In genomic region chr1:156104065-156104810, GRCh38 we compare ENCODE assay signal across 8 cellular contexts. TPM values are rescaled to one million over a fixed set of nuclear protein-coding genes. Genes with fewer than 3 reads are reported as not detected.
DNase-seq lines count a peak whose midpoint lies in the region; ATAC-seq, FAIRE-seq and TF ChIP-seq lines count a peak whose summit lies in the region.

No MANE protein-coding gene starts in this region.

- H2AFZ ChIP-seq in OCI-LY3 (ENCODE audit: low read depth, low read length) (no peak overlapping the region), K562 (ENCODE audit: low read depth, low read length) (peak overlapping the region; percentile 2)

- FAIRE-seq in G401.6 (lab: Jason Lieb, UNC) (peak; percentile 75), K562 (lab: Jason Lieb, UNC) (peak; percentile 49)

- WGBS in K562 (ENCODE audit: insufficient coverage, low coverage, missing lambda C conversion rate), result 63% methylated on average over 13 of the region's 15 CpGs
- WGBS in spleen, 5 donors, result 41 to 47% (median 42%) methylated on average over 9 to 15 of the region's 15 CpGs

- H3K4me1 ChIP-seq in OCI-LY3 (ENCODE audit: low read length), result peaks cover 36% of the 10 kb centered on the region
- H3K4me1 ChIP-seq in K562 (replicated peaks in 1 of 2; ENCODE audit: control insufficient read depth in 2 of 2, insufficient read depth in 2 of 2, low read length in 2 of 2), result peaks cover 33 to 55% of the 10 kb centered on the region in 2 experiments
- H3K4me1 ChIP-seq in iPS-18a (ENCODE audit: control insufficient read depth, low read depth, low read length), result peaks cover 41% of the 10 kb centered on the region
- peaks cover 23 to 72% (median 54%) of the 10 kb centered on the region in 6 donors for H3K4me1 ChIP-seq in spleen

- no peak overlapping the region for H3K9ac ChIP-seq in OCI-LY3 (ENCODE audit: low read length)
- peak overlapping the region; percentile 90 to 92; a peak in 3 of 4 replicates for H3K9ac ChIP-seq in K562 (ENCODE audit: insufficient read depth in 1 of 2, low read depth in 2 of 2, low read length in 2 of 2)
- no peak overlapping the region for H3K9ac ChIP-seq in iPS-18a (ENCODE audit: low read length)

- H3K4me3 ChIP-seq in OCI-LY3 (ENCODE audit: low read length) (no peak overlapping the region), K562 (no peak overlapping the region), iPS-18a (ENCODE audit: low read length) (no peak overlapping the region), spleen (no peak overlapping the region)

- no peak for TF ChIP-seq EP300 in K562 (IDR thresholded peaks at IDR 0.05; ENCODE audit: low read length)

- H4K20me1 ChIP-seq in OCI-LY3 (ENCODE audit: insufficient read depth, low read length), result no peaks in the 10 kb centered on the region
- no peaks in the 10 kb centered on the region for H4K20me1 ChIP-seq in K562 (replicated peaks; ENCODE audit: control insufficient read depth, insufficient read depth, low read length)

- no peak overlapping the region for H3K27ac ChIP-seq in OCI-LY3 (ENCODE audit: low read length)
- peak overlapping the region; percentile 97; the same call in 1 of the 3 replicates for H3K27ac ChIP-seq in K562 (ENCODE audit: extremely low read depth, low read depth, low read length)
- peak overlapping the region; percentile 9 for H3K27ac ChIP-seq in iPS-18a (ENCODE audit: low read length)
- H3K27ac ChIP-seq in spleen, result peak overlapping the region in 6 of 8 donors; percentile 23 to 85 (median 84)

- TF ChIP-seq RAD21 in K562 (CRISPR knock-in tag; conservative IDR thresholded peaks at IDR 0.05 in 1 of 2, IDR thresholded peaks at IDR 0.05 in 1 of 2), result no peak

- peaks cover 13% of the 10 kb centered on the region for H3K27me3 ChIP-seq in OCI-LY3 (ENCODE audit: low read depth, low read length)
- H3K27me3 ChIP-seq in K562 (ENCODE audit: control insufficient read depth in 2 of 2, insufficient read depth in 2 of 2, low read length in 2 of 2), result no peaks in the 10 kb centered on the region
- no peaks in the 10 kb centered on the region for H3K27me3 ChIP-seq in iPS-18a (ENCODE audit: control insufficient read depth, insufficient read depth, low read length)
- peaks cover 0 to 19% (median 0%) of the 10 kb centered on the region in 7 donors for H3K27me3 ChIP-seq in spleen (replicated peaks in 1 of 7)

- no peak for ATAC-seq in K562
- no peak for ATAC-seq in GM19035 (IDR thresholded peaks at IDR 0.05; ENCODE audit: unreplicated experiment)

- H3K9me3 ChIP-seq in OCI-LY3 (ENCODE audit: insufficient read depth, low read length) (no peaks in the 10 kb centered on the region), K562 (replicated peaks; ENCODE audit: control insufficient read depth, insufficient read depth, low read depth, low read length) (no peaks in the 10 kb centered on the region), iPS-18a (ENCODE audit: control insufficient read depth, low read depth, low read length) (no peaks in the 10 kb centered on the region), spleen (no peaks in the 10 kb centered on the region)

- TF ChIP-seq POLR2A in K562 (conservative IDR thresholded peaks at IDR 0.05) (no peak), spleen (IDR thresholded peaks at IDR 0.05) (no peak)

- H3K36me3 ChIP-seq in OCI-LY3 (replicated peaks; ENCODE audit: low read depth, low read length), result no peaks in the 10 kb centered on the region
- no peaks in the 10 kb centered on the region for H3K36me3 ChIP-seq in K562 (ENCODE audit: control insufficient read depth, insufficient read depth, low read length)
- H3K36me3 ChIP-seq in iPS-18a (ENCODE audit: control insufficient read depth, low read depth, low read length), result no peaks in the 10 kb centered on the region
- H3K36me3 ChIP-seq in spleen, result no peaks in the 10 kb centered on the region

- intact Hi-C loops in K562 (cut with micrococcal nuclease), result no loop called here
- intact Hi-C loops in spleen (cut with DNase I; ENCODE audit: low total_unique reads), result no loop called here

- peak overlapping the region; percentile 13; the same call in 1 of the 2 replicates for H3K4me2 ChIP-seq in OCI-LY3 (ENCODE audit: low read length)
- H3K4me2 ChIP-seq in K562 (ENCODE audit: insufficient read depth, low read length), result peak overlapping the region; percentile 94; the same call in 1 of the 2 replicates

- H3K9me1 ChIP-seq in K562 (ENCODE audit: control insufficient read depth, insufficient read depth, low read length), result peaks cover 7% of the 10 kb centered on the region

- DNase-seq in A172 (ENCODE audit: low spot score) (peak; percentile 75), K562 (ENCODE audit: extremely low read depth in 1 of 4, low spot score in 3 of 4) (peak in 1 of 4 experiments; percentile 41), spleen (no peak)
- DNase-seq in NK-92 treated with Interleukin-12 subunit alpha and Interleukin-12 subunit beta, amount 100 ng/mL, for 24 hours (lab: John Stamatoyannopoulos, UW), result no peak

- no TSS peak for BruUV-seq in K562 (replicated peaks; lab: Mats Ljungman, UMichigan)

- CTCF ChIA-PET in K562 (lab: Yijun Ruan, JAX; ENCODE audit: low intra/inter-chr PET ratio), result interaction anchor here (0.6 kb wide), 1 partner anchor 121 kb away, joined by 3 read pairs; no protein-coding TSS in a partner anchor

- H3K79me2 ChIP-seq in OCI-LY3 (ENCODE audit: low read length), result no peaks in the 10 kb centered on the region
- peaks cover 4% of the 10 kb centered on the region; the same call in 1 of the 3 replicates for H3K79me2 ChIP-seq in K562 (ENCODE audit: control insufficient read depth, insufficient read depth, low read length)

- POLR2A ChIA-PET in K562 (lab: Yijun Ruan, JAX), result interaction anchor here (0.6 to 12.5 kb wide), 5 partner anchors 13 to 142 kb away, joined by 3 to 164 read pairs (median 4); partner anchors contain the start of genes LMNA and PMF1

- in situ Hi-C loops in K562 (cut with MboI), result no loop called here

- TF ChIP-seq CTCF in OCI-LY3 (IDR thresholded peaks at IDR 0.05; ENCODE audit: low read depth, low read length) (no peak), K562 (IDR thresholded peaks at IDR 0.05 in 2 of 3, conservative IDR thresholded peaks at IDR 0.05 in 1 of 3; ENCODE audit: insufficient read depth in 2 of 3, low read depth in 1 of 3, low read length in 3 of 3) (no peak), spleen (IDR thresholded peaks at IDR 0.05 in 8 of 11, conservative IDR thresholded peaks at IDR 0.05 in 3 of 11) (no peak)

RNA-seq across cellular contexts. Expression of gene LMNA, which starts 10.3 kb away (rescaled TPM):
- total RNA-seq in A172 (2014; rRNA removed; shearing (Covaris generic)), result 1,695 and 2,065 TPM in 2 replicates
- 84.8 and 209 TPM in 2 replicates for total RNA-seq in K562 (2011; cell fraction: chromatin; rRNA removed; ENCODE audit: low replicate concordance)
- 154 and 172 TPM in 2 replicates for total RNA-seq in K562 (2011; cell fraction: nucleolus; rRNA removed)
- 95.4 and 117 TPM in 2 replicates for total RNA-seq in K562 (2011; cell fraction: nucleoplasm; rRNA removed)
- total RNA-seq in K562 (2014; rRNA removed) (250 and 267 TPM in 2 replicates), K562 (2014; rRNA removed; fragmentation: Illumina TruSeq; extraction: Trizol) (41.3 and 44.0 TPM in 2 replicates), K562 (2015; rRNA removed; fragmentation: Illumina TruSeq; extraction: Trizol) (89.1 and 97.7 TPM in 2 replicates), K562 (2021) (347 and 354 TPM in 2 replicates), spleen (100 to 1,000 TPM in 6 of 7 donors, 10 to 100 TPM in 1; 95.1 to 279 (median 124) TPM)
- polyA plus RNA-seq in K562 (2011; rRNA removed) (88.2 and 129 TPM in 2 replicates), K562 (2014; fragmentation: Illumina TruSeq; extraction: Trizol) (77.1 and 104 TPM in 2 replicates), K562 (2014; fragmentation: Nextera tagmentation; extraction: Ambion mirVana) (1 to 10 TPM in 1 of 2 experiments, under 1 TPM in 1; 1.00 to 4.5 TPM), K562 (2014; rRNA removed) (123 and 166 TPM in 2 replicates), spleen (10 to 100 TPM; 33.9 to 61.1 (median 39.4) TPM)
- 116 and 274 TPM in 2 replicates for polyA plus RNA-seq in K562 (2011; cell fraction: cytosol; rRNA removed)
- polyA plus RNA-seq in K562 (2011; cell fraction: nucleus; rRNA removed), result 154 and 164 TPM in 2 replicates
- polyA plus RNA-seq in K562 (2012), result 193 TPM in 2 replicates
- polyA minus RNA-seq in K562 (2011; rRNA and poly(A)+ RNA removed), result 104 and 109 TPM in 2 replicates
- 151 and 176 TPM in 2 replicates for polyA minus RNA-seq in K562 (2011; cell fraction: cytosol; rRNA and poly(A)+ RNA removed)
- polyA minus RNA-seq in K562 (2011; cell fraction: nucleus; rRNA and poly(A)+ RNA removed), result 47.4 and 69.6 TPM in 2 replicates

RNA-seq across cellular contexts. Expression of gene MEX3A, which starts 22.0 kb away (rescaled TPM):
- 11.2 and 12.5 TPM in 2 replicates for total RNA-seq in A172 (2014; rRNA removed; shearing (Covaris generic))
- 4.5 and 10.4 TPM in 2 replicates for total RNA-seq in K562 (2011; cell fraction: chromatin; rRNA removed; ENCODE audit: low replicate concordance)
- total RNA-seq in K562 (2011; cell fraction: nucleolus; rRNA removed), result 5.4 and 5.8 TPM in 2 replicates
- total RNA-seq in K562 (2011; cell fraction: nucleoplasm; rRNA removed), result 5.7 and 7.9 TPM in 2 replicates
- total RNA-seq in K562 (2014; rRNA removed), result 7.3 and 8.0 TPM in 2 replicates
- 4.2 and 4.4 TPM in 2 replicates for total RNA-seq in K562 (2014; rRNA removed; fragmentation: Illumina TruSeq; extraction: Trizol)
- 4.7 and 5.1 TPM in 2 replicates for total RNA-seq in K562 (2015; rRNA removed; fragmentation: Illumina TruSeq; extraction: Trizol)
- total RNA-seq in K562 (2021), result 13.7 and 14.5 TPM in 2 replicates
- 5.2 and 9.0 TPM in 2 replicates for polyA plus RNA-seq in K562 (2011; rRNA removed)
- polyA plus RNA-seq in K562 (2011; cell fraction: cytosol; rRNA removed), result 11.1 and 12.3 TPM in 2 replicates
- 14.4 and 17.6 TPM in 2 replicates for polyA plus RNA-seq in K562 (2011; cell fraction: nucleus; rRNA removed)
- polyA plus RNA-seq in K562 (2012), result 3.8 and 8.5 TPM in 2 replicates
- 9.2 and 10.1 TPM in 2 replicates for polyA plus RNA-seq in K562 (2014; fragmentation: Illumina TruSeq; extraction: Trizol)
- polyA plus RNA-seq in K562 (2014; fragmentation: Nextera tagmentation; extraction: Ambion mirVana), result under 1 TPM; 0.36 to 0.37 TPM
- polyA plus RNA-seq in K562 (2014; rRNA removed), result 8.7 and 11.0 TPM in 2 replicates
- polyA minus RNA-seq in K562 (2011; rRNA and poly(A)+ RNA removed), result 5.8 and 6.9 TPM in 2 replicates
- 10.8 and 15.0 TPM in 2 replicates for polyA minus RNA-seq in K562 (2011; cell fraction: cytosol; rRNA and poly(A)+ RNA removed)
- 2.6 and 5.0 TPM in 2 replicates for polyA minus RNA-seq in K562 (2011; cell fraction: nucleus; rRNA and poly(A)+ RNA removed)
- total RNA-seq in spleen, result under 1 TPM; 0.26 to 0.76 (median 0.38) TPM
- polyA plus RNA-seq in spleen, result under 1 TPM; 0.11 to 0.17 (median 0.16) TPM

RNA-seq across cellular contexts. Expression of gene RAB25, which starts 43.3 kb away (rescaled TPM):
- 0.12 TPM in 1 of 2 replicates, not detected in the other for total RNA-seq in A172 (2014; rRNA removed; shearing (Covaris generic))
- not detected in 2 replicates for total RNA-seq in K562 (2011; cell fraction: chromatin; rRNA removed; ENCODE audit: low replicate concordance)
- not detected in 2 replicates for total RNA-seq in K562 (2011; cell fraction: nucleolus; rRNA removed)
- not detected in 2 replicates for total RNA-seq in K562 (2011; cell fraction: nucleoplasm; rRNA removed)
- total RNA-seq in K562 (2014; rRNA removed) (not detected in 2 replicates), K562 (2014; rRNA removed; fragmentation: Illumina TruSeq; extraction: Trizol) (not detected in 2 replicates), K562 (2015; rRNA removed; fragmentation: Illumina TruSeq; extraction: Trizol) (not detected in 2 replicates), K562 (2021) (0.27 and 0.49 TPM in 2 replicates), spleen (under 1 TPM in 2 of 7 donors, not detected in 5; 0.50 to 0.70 TPM)
- polyA plus RNA-seq in K562 (2011; rRNA removed) (0.10 and 0.68 TPM in 2 replicates), K562 (2014; fragmentation: Illumina TruSeq; extraction: Trizol) (not detected in 2 replicates), K562 (2014; fragmentation: Nextera tagmentation; extraction: Ambion mirVana) (under 1 TPM in 1 of 2 experiments, not detected in 1; 0.13 TPM), K562 (2014; rRNA removed) (0.45 TPM in 1 of 2 replicates, not detected in the other), spleen (under 1 TPM; 0.28 to 0.61 (median 0.45) TPM)
- polyA plus RNA-seq in K562 (2011; cell fraction: cytosol; rRNA removed), result 0.30 and 0.37 TPM in 2 replicates
- 0.24 TPM in 1 of 2 replicates, not detected in the other for polyA plus RNA-seq in K562 (2011; cell fraction: nucleus; rRNA removed)
- polyA plus RNA-seq in K562 (2012), result 0.18 and 0.36 TPM in 2 replicates
- 0.75 TPM in 1 of 2 replicates, not detected in the other for polyA minus RNA-seq in K562 (2011; rRNA and poly(A)+ RNA removed)
- polyA minus RNA-seq in K562 (2011; cell fraction: cytosol; rRNA and poly(A)+ RNA removed), result not detected in 2 replicates
- polyA minus RNA-seq in K562 (2011; cell fraction: nucleus; rRNA and poly(A)+ RNA removed), result not detected in 2 replicates

RNA-seq across cellular contexts. Expression of gene SEMA4A, which starts 49.1 kb away (rescaled TPM):
- total RNA-seq in A172 (2014; rRNA removed; shearing (Covaris generic)), result 0.31 TPM in 1 of 2 replicates, not detected in the other
- total RNA-seq in K562 (2011; cell fraction: chromatin; rRNA removed; ENCODE audit: low replicate concordance), result 2.6 and 4.3 TPM in 2 replicates
- 3.5 and 4.1 TPM in 2 replicates for total RNA-seq in K562 (2011; cell fraction: nucleolus; rRNA removed)
- 3.1 and 4.4 TPM in 2 replicates for total RNA-seq in K562 (2011; cell fraction: nucleoplasm; rRNA removed)
- 0.45 and 0.49 TPM in 2 replicates for total RNA-seq in K562 (2014; rRNA removed)
- total RNA-seq in K562 (2014; rRNA removed; fragmentation: Illumina TruSeq; extraction: Trizol), result 0.38 and 0.40 TPM in 2 replicates
- total RNA-seq in K562 (2015; rRNA removed; fragmentation: Illumina TruSeq; extraction: Trizol), result 0.40 and 0.72 TPM in 2 replicates
- total RNA-seq in K562 (2021), result 1.4 and 1.9 TPM in 2 replicates
- 1.7 and 3.2 TPM in 2 replicates for polyA plus RNA-seq in K562 (2011; rRNA removed)
- polyA plus RNA-seq in K562 (2011; cell fraction: cytosol; rRNA removed), result 2.0 and 2.8 TPM in 2 replicates
- 15.5 and 18.8 TPM in 2 replicates for polyA plus RNA-seq in K562 (2011; cell fraction: nucleus; rRNA removed)
- polyA plus RNA-seq in K562 (2012), result 0.77 and 2.6 TPM in 2 replicates
- polyA plus RNA-seq in K562 (2014; fragmentation: Illumina TruSeq; extraction: Trizol), result 0.79 and 1.1 TPM in 2 replicates
- polyA plus RNA-seq in K562 (2014; fragmentation: Nextera tagmentation; extraction: Ambion mirVana), result under 1 TPM; 0.04 to 0.06 TPM
- 1.0 and 1.5 TPM in 2 replicates for polyA plus RNA-seq in K562 (2014; rRNA removed)
- 0.53 and 0.96 TPM in 2 replicates for polyA minus RNA-seq in K562 (2011; rRNA and poly(A)+ RNA removed)
- polyA minus RNA-seq in K562 (2011; cell fraction: cytosol; rRNA and poly(A)+ RNA removed), result 1.7 and 2.1 TPM in 2 replicates
- polyA minus RNA-seq in K562 (2011; cell fraction: nucleus; rRNA and poly(A)+ RNA removed), result 1.3 and 2.0 TPM in 2 replicates
- 10 to 100 TPM; 21.1 to 65.9 (median 37.7) TPM for total RNA-seq in spleen
- 1 to 10 TPM; 7.1 to 9.3 (median 9.1) TPM for polyA plus RNA-seq in spleen

RNA-seq across cellular contexts. Expression of gene LAMTOR2, which starts 49.7 kb away (rescaled TPM):
- 179 TPM in 2 replicates for total RNA-seq in A172 (2014; rRNA removed; shearing (Covaris generic))
- 9.0 and 18.3 TPM in 2 replicates for total RNA-seq in K562 (2011; cell fraction: chromatin; rRNA removed; ENCODE audit: low replicate concordance)
- total RNA-seq in K562 (2011; cell fraction: nucleolus; rRNA removed), result 19.3 and 22.5 TPM in 2 replicates
- 16.0 and 16.2 TPM in 2 replicates for total RNA-seq in K562 (2011; cell fraction: nucleoplasm; rRNA removed)
- 92.7 and 98.7 TPM in 2 replicates for total RNA-seq in K562 (2014; rRNA removed)
- total RNA-seq in K562 (2014; rRNA removed; fragmentation: Illumina TruSeq; extraction: Trizol), result 28.6 and 43.2 TPM in 2 replicates
- total RNA-seq in K562 (2015; rRNA removed; fragmentation: Illumina TruSeq; extraction: Trizol), result 69.3 and 74.6 TPM in 2 replicates
- total RNA-seq in K562 (2021), result 59.2 and 66.6 TPM in 2 replicates
- polyA plus RNA-seq in K562 (2011; rRNA removed), result 39.0 and 62.8 TPM in 2 replicates
- polyA plus RNA-seq in K562 (2011; cell fraction: cytosol; rRNA removed), result 100 and 125 TPM in 2 replicates
- 37.5 and 38.3 TPM in 2 replicates for polyA plus RNA-seq in K562 (2011; cell fraction: nucleus; rRNA removed)
- 84.9 and 94.8 TPM in 2 replicates for polyA plus RNA-seq in K562 (2012)
- 64.0 and 81.6 TPM in 2 replicates for polyA plus RNA-seq in K562 (2014; fragmentation: Illumina TruSeq; extraction: Trizol)
- polyA plus RNA-seq in K562 (2014; fragmentation: Nextera tagmentation; extraction: Ambion mirVana), result 100 to 1,000 TPM; 157 to 161 TPM
- polyA plus RNA-seq in K562 (2014; rRNA removed), result 88.8 and 91.0 TPM in 2 replicates
- polyA minus RNA-seq in K562 (2011; rRNA and poly(A)+ RNA removed), result 19.4 and 21.7 TPM in 2 replicates
- polyA minus RNA-seq in K562 (2011; cell fraction: cytosol; rRNA and poly(A)+ RNA removed), result 15.4 and 23.8 TPM in 2 replicates
- polyA minus RNA-seq in K562 (2011; cell fraction: nucleus; rRNA and poly(A)+ RNA removed), result 9.3 and 18.7 TPM in 2 replicates
- 10 to 100 TPM; 29.5 to 53.3 (median 42.3) TPM for total RNA-seq in spleen
- 100 to 1,000 TPM in 2 of 3 donors, 10 to 100 TPM in 1; 80.0 to 121 (median 107) TPM for polyA plus RNA-seq in spleen

Comparison
In these comparisons a context has a peak if more than half of its experiments do, and no peak if none do; other contexts are left out.
1. H3K9ac ChIP-seq: peak in K562 (2 of 2); none in OCI-LY3 (single experiment) and iPS-18a (single experiment).